In the genomic region with DNA sequence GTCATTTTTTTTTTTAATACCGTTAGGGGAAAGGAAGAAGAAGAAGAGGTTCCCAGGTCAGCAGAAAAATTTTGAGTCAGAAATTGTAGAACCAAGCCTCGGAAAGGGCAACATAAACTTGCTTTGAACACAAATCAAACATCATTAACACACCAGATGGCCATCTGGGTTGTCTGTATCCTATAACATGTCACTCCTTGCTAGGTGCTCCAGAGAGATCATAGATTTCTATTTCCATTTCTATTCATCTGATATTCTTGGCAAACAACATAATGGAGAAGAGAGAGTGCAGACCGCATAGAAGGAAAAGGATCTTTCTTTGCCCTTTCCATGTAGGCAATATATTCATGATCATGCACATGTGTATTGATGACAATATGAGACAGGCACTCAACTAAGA, we compare ENCODE assay signal across 1 cellular context.
TF ChIP-seq lines count a peak whose summit lies in the region.

No MANE protein-coding gene starts in this region.

TF ChIP-seq in SK-N-SH, 30 proteins besides CTCF, POLR2A, EP300 and RAD21 (continued from another document):
- TF ChIP-seq, protein P1, sequence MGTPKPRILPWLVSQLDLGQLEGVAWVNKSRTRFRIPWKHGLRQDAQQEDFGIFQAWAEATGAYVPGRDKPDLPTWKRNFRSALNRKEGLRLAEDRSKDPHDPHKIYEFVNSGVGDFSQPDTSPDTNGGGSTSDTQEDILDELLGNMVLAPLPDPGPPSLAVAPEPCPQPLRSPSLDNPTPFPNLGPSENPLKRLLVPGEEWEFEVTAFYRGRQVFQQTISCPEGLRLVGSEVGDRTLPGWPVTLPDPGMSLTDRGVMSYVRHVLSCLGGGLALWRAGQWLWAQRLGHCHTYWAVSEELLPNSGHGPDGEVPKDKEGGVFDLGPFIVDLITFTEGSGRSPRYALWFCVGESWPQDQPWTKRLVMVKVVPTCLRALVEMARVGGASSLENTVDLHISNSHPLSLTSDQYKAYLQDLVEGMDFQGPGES (IDR thresholded peaks at IDR 0.05; ENCODE audit: low read depth, low read length), result no peak
- no peak for TF ChIP-seq RXRA (IDR thresholded peaks at IDR 0.05; ENCODE audit: borderline replicate concordance, low read depth)
